In the genomic region with DNA sequence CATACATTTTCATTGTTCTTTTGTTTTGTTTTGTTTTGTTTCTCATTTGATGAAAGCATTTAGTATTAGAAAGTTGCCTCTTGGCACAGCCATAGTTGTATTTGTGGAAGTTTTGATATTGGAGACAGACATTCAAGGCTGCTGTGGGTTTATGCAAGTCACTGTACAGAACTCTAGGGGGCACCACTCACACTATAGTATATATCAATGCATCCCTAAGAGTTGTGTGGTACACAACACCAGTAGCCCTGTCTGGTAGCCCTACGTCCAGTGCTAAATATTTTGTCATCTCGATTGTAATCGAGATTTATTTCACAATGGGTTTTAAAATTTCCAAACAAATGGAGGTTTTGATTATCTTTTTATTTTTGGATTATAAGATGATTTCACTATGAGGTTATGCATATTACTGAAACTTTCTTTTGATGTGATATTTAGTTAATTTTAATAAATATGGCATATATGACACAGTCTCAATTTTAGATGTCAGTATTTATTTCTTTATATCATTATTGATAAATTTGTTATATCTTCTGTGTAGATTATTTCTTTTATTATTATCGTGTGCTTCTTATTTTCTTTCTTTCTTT, we compare ENCODE assay signal across 8 cellular contexts.
DNase-seq lines count a peak whose midpoint lies in the region; ATAC-seq and TF ChIP-seq lines count a peak whose summit lies in the region.

No MANE protein-coding gene starts in this region.

- in situ Hi-C loops in astrocyte of the spinal cord (cut with HindIII; ENCODE audit: low sequenced_read_pairs): no loop called here

- ATAC-seq in GM19043 (IDR thresholded peaks at IDR 0.05; ENCODE audit: low read depth, unreplicated experiment) (peak; percentile 93), HG03280 (IDR thresholded peaks at IDR 0.05; ENCODE audit: unreplicated experiment) (peak; percentile 77)

- peak; percentile 68 for TF ChIP-seq CTCF in astrocyte of the spinal cord (IDR thresholded peaks at IDR 0.05; ENCODE audit: low read depth, low read length)

- H3K4me3 ChIP-seq in astrocyte of the spinal cord (ENCODE audit: low read depth, low read length): no peak overlapping the region

- DNase-seq in NCI-H1417 (lab: John Stamatoyannopoulos, UW) (peak; percentile 30 to 77 (median 30)), NCI-H1417 treated with DMSO at 0.1 percent for 48 hours (lab: John Stamatoyannopoulos, UW) (no peak), NCI-H69 (lab: John Stamatoyannopoulos, UW) (peak; percentile 86), astrocyte of the spinal cord (ENCODE audit: low read depth, low spot score) (peak; percentile 68), left kidney (ENCODE audit: low read depth, low spot score) (peak; percentile 69)
- DNase-seq in stimulated activated naive CD4-positive, alpha-beta T cell treated with Interleukin-2 at 50 U/mL for 16 hours (lab: John Stamatoyannopoulos, UW): no peak

Comparison
In these comparisons a context has a peak if more than half of its experiments do, and no peak if none do; other contexts are left out.
1. DNase-seq: peak in NCI-H1417 (3 of 3), NCI-H69 (single experiment), astrocyte of the spinal cord (single experiment) and left kidney (single experiment); none in NCI-H1417 treated with DMSO at 0.1 percent for 48 hours (single experiment) and stimulated activated naive CD4-positive, alpha-beta T cell treated with Interleukin-2 at 50 U/mL for 16 hours (single experiment).